ENCODE assay signal across 1 cellular context in genomic region chr12:47779301-47779942, GRCh38.
A peak's percentile ranks its signal among the peaks of the same experiment; 100 is the strongest.
TF ChIP-seq lines count a peak whose summit lies in the region.

No MANE protein-coding gene starts in this region.

TF ChIP-seq in K562, 482 proteins besides CTCF, POLR2A, EP300 and RAD21 (continued from another document and continues in another):
- TF ChIP-seq GABPB2 (CRISPR knock-in tag; conservative IDR thresholded peaks at IDR 0.05) (no peak), ZNF609 (CRISPR knock-in tag; IDR thresholded peaks at IDR 0.05; ENCODE audit: borderline replicate concordance) (no peak), CREB3 (tag; conservative IDR thresholded peaks at IDR 0.05; ENCODE audit: low read depth) (no peak), GATAD2A (IDR thresholded peaks at IDR 0.05) (no peak), ZNF224 (CRISPR knock-in tag; IDR thresholded peaks at IDR 0.05) (no peak), ZNF197 (CRISPR knock-in tag; IDR thresholded peaks at IDR 0.05; ENCODE audit: low read depth) (no peak), CTCFL (IDR thresholded peaks at IDR 0.05; ENCODE audit: borderline replicate concordance, insufficient read depth, low read depth, low read length, poor library complexity, severe bottlenecking) (peak; percentile 85), MED1 (CRISPR knock-in tag; IDR thresholded peaks at IDR 0.05; ENCODE audit: borderline replicate concordance) (no peak), SMAD4 (CRISPR knock-in tag; conservative IDR thresholded peaks at IDR 0.05) (no peak), CC2D1A (IDR thresholded peaks at IDR 0.05) (no peak), STAG1 (CRISPR knock-in tag; IDR thresholded peaks at IDR 0.05; ENCODE audit: borderline replicate concordance) (peak; percentile 41; the same call in 1 of the 2 replicates), ZNF124 (CRISPR knock-in tag; IDR thresholded peaks at IDR 0.05) (no peak), MECOM (CRISPR knock-in tag; IDR thresholded peaks at IDR 0.05) (no peak), PRPF4 (IDR thresholded peaks at IDR 0.05; ENCODE audit: insufficient read depth, low read depth, low read length, poor library complexity, severe bottlenecking) (no peak), CHD7 (IDR thresholded peaks at IDR 0.05; ENCODE audit: low read depth, low read length) (no peak), TOE1 (IDR thresholded peaks at IDR 0.05; ENCODE audit: borderline replicate concordance) (no peak), TOE1 (CRISPR knock-in tag; IDR thresholded peaks at IDR 0.05; ENCODE audit: borderline replicate concordance, low read depth) (no peak), CHD2 (IDR thresholded peaks at IDR 0.05; ENCODE audit: low read depth, low read length) (no peak), MYNN (IDR thresholded peaks at IDR 0.05) (0 out of 2 replicates have a peak, but pooled peaks have one; percentile 43), MYNN (CRISPR knock-in tag; IDR thresholded peaks at IDR 0.05) (no peak), ZNF134 (CRISPR knock-in tag; conservative IDR thresholded peaks at IDR 0.05) (no peak), BDP1 (IDR thresholded peaks at IDR 0.05; ENCODE audit: insufficient read depth, insufficient read length) (no peak), POLR2B (IDR thresholded peaks at IDR 0.05; ENCODE audit: low read depth, partially characterized antibody) (no peak), ZBTB17 (CRISPR knock-in tag; IDR thresholded peaks at IDR 0.05) (no peak), LCOR (CRISPR knock-in tag; IDR thresholded peaks at IDR 0.05) (no peak), HIVEP1 (CRISPR knock-in tag; IDR thresholded peaks at IDR 0.05) (no peak), SAP30 (IDR thresholded peaks at IDR 0.05; ENCODE audit: borderline replicate concordance, insufficient read depth, low read depth, low read length, poor library complexity, severe bottlenecking) (no peak), CBX8 (IDR thresholded peaks at IDR 0.05; ENCODE audit: borderline replicate concordance, extremely low read depth, low read depth, low read length, poor library complexity, severe bottlenecking) (no peak), HNRNPH1 (optimal IDR thresholded peaks at IDR 0.05; ENCODE audit: low read depth, low read length) (no peak), TCFL5 (CRISPR knock-in tag; conservative IDR thresholded peaks at IDR 0.05) (no peak), ZNF699 (CRISPR knock-in tag; IDR thresholded peaks at IDR 0.05; ENCODE audit: insufficient replicate concordance) (no peak), KAT2B (IDR thresholded peaks at IDR 0.05; ENCODE audit: low read depth, low read length) (no peak), NCOA2 (IDR thresholded peaks at IDR 0.05; ENCODE audit: partially characterized antibody in 2 of 2) (no peak), ARID2 (IDR thresholded peaks at IDR 0.05) (peak; percentile 70; the same call in 1 of the 2 replicates), ZNF76 (CRISPR knock-in tag; IDR thresholded peaks at IDR 0.05; ENCODE audit: borderline replicate concordance) (no peak), ZBTB43 (CRISPR knock-in tag; IDR thresholded peaks at IDR 0.05) (no peak)
